Comparison of ENCODE assay signal across 1 cellular context in genomic region chr19:18475762-18476331, GRCh38.
TF ChIP-seq lines count a peak whose summit lies in the region.

No MANE protein-coding gene starts in this region.

TF ChIP-seq in IMR-90, 13 proteins besides CTCF, POLR2A, EP300 and RAD21:
- no peak for TF ChIP-seq RCOR1 (IDR thresholded peaks at IDR 0.05; ENCODE audit: insufficient replicate concordance, low read length)
- TF ChIP-seq SMC3 (IDR thresholded peaks at IDR 0.05; ENCODE audit: low read depth, low read length), result no peak
